ENCODE assay signal across 10 cellular contexts in genomic region chr10:12638103-12638502, GRCh38.
DNase-seq lines count a peak whose midpoint lies in the region; ATAC-seq, FAIRE-seq and TF ChIP-seq lines count a peak whose summit lies in the region.
"Had no signal": no experiment of that assay in that cellular context is flagged by ENCODE, and none has a peak within 500 bp of the region (broad histone marks: within the 10 kb centered on the region; RNA-seq: fewer than 3 reads in every experiment).

No MANE protein-coding gene starts in this region.

- H3K4me3 ChIP-seq in WERI-Rb-1 (ENCODE audit: low read depth, low read length): no peak overlapping the region
- H3K4me3 ChIP-seq in small intestine (ENCODE audit: low read depth in 1 of 2, low read length in 2 of 2): no peak overlapping the region
- no peak overlapping the region for H3K4me3 ChIP-seq in uterus

- no peaks in the 10 kb centered on the region for H3K36me3 Mint-ChIP-seq in activated CD8-positive, alpha-beta memory T cell treated with anti-CD3 and anti-CD28 coated beads, Interleukin-2, amount 10 ng/mL, durations not matched to agents 7 days and 5 days

- WGBS in small intestine, 3 donors: 13 to 44% (median 18%) methylated on average over 7 of the region's 7 CpGs

- H3K9me3 ChIP-seq in WERI-Rb-1 (ENCODE audit: severe bottlenecking) (no peaks in the 10 kb centered on the region), small intestine (ENCODE audit: control insufficient read depth, low read depth) (no peaks in the 10 kb centered on the region), uterus (no peaks in the 10 kb centered on the region)

- H3K4me3 Mint-ChIP-seq in activated CD8-positive, alpha-beta memory T cell treated with anti-CD3 and anti-CD28 coated beads, Interleukin-2, amount 10 ng/mL, durations not matched to agents 7 days and 5 days: no peak overlapping the region
- H3K4me3 Mint-ChIP-seq: endodermal cell, nephron had no signal

- H3K27ac Mint-ChIP-seq in activated CD8-positive, alpha-beta memory T cell treated with anti-CD3 and anti-CD28 coated beads, Interleukin-2, amount 10 ng/mL, durations not matched to agents 7 days and 5 days: no peak overlapping the region
- H3K27ac Mint-ChIP-seq: endodermal cell, nephron had no signal

- ATAC-seq in activated CD8-positive, alpha-beta memory T cell treated with anti-CD3 and anti-CD28 coated beads, Interleukin-2, amount 10 ng/mL, durations not matched to agents 7 days and 5 days: peak; percentile 45

- no peak for TF ChIP-seq POLR2A in uterus (IDR thresholded peaks at IDR 0.05)

- H3K27me3 ChIP-seq in WERI-Rb-1 (ENCODE audit: insufficient read depth, low read depth, severe bottlenecking): no peaks in the 10 kb centered on the region
- H3K27me3 ChIP-seq in small intestine (ENCODE audit: control insufficient read depth in 2 of 2, insufficient read depth in 2 of 2, low read length in 2 of 2): no peaks in the 10 kb centered on the region
- H3K27me3 ChIP-seq in uterus: no peaks in the 10 kb centered on the region

- TF ChIP-seq CTCF in WERI-Rb-1 (IDR thresholded peaks at IDR 0.05; ENCODE audit: low read depth, low read length) (no peak), uterus (IDR thresholded peaks at IDR 0.05) (no peak)

- H3K27me3 Mint-ChIP-seq in activated CD8-positive, alpha-beta memory T cell treated with anti-CD3 and anti-CD28 coated beads, Interleukin-2, amount 10 ng/mL, durations not matched to agents 7 days and 5 days: no peaks in the 10 kb centered on the region

- intact Hi-C loops in uterus (cut with DNase I; ENCODE audit: low total_unique reads): no loop called here

- H3K36me3 ChIP-seq in WERI-Rb-1 (no peaks in the 10 kb centered on the region), small intestine (ENCODE audit: control insufficient read depth in 2 of 2, insufficient read depth in 2 of 2, low read length in 2 of 2) (no peaks in the 10 kb centered on the region), uterus (no peaks in the 10 kb centered on the region)

- peaks cover 14% of the 10 kb centered on the region for H3K4me1 Mint-ChIP-seq in activated CD8-positive, alpha-beta memory T cell treated with anti-CD3 and anti-CD28 coated beads, Interleukin-2, amount 10 ng/mL, durations not matched to agents 7 days and 5 days

- CTCF ChIA-PET in activated CD8-positive, alpha-beta memory T cell treated with anti-CD3 and anti-CD28 coated beads, Interleukin-2, amount 10 ng/mL, durations not matched to agents 7 days and 5 days (lab: Charles Lee): interaction anchor here (2.5 kb wide), 1 partner anchor 18 kb away, joined by 13 read pairs; no protein-coding TSS in a partner anchor

- H3K4me1 ChIP-seq in small intestine (ENCODE audit: control insufficient read depth in 2 of 2, insufficient read depth in 1 of 2, low read depth in 1 of 2, low read length in 1 of 2) (peaks cover 0 to 3% of the 10 kb centered on the region in 2 donors), uterus (no peaks in the 10 kb centered on the region)

- FAIRE-seq in small intestine (lab: Jason Lieb, UNC): no peak

- no peaks in the 10 kb centered on the region for H3K9me3 Mint-ChIP-seq in activated CD8-positive, alpha-beta memory T cell treated with anti-CD3 and anti-CD28 coated beads, Interleukin-2, amount 10 ng/mL, durations not matched to agents 7 days and 5 days (ENCODE audit: low read depth)
- H3K9me3 Mint-ChIP-seq: endodermal cell, nephron had no signal

- peak; percentile 48 for DNase-seq in activated CD8-positive, alpha-beta memory T cell treated with anti-CD3 and anti-CD28 coated beads, Interleukin-2, amount 10 ng/mL, durations not matched to agents 7 days and 5 days
- no peak for DNase-seq in activated CD8-positive, alpha-beta memory T cell treated with anti-CD3 and anti-CD28 coated beads for 24 hours
- peak; percentile 98 for DNase-seq in NCI-H146 treated with DMSO at 0.1 percent for 48 hours (lab: John Stamatoyannopoulos, UW; ENCODE audit: unreplicated experiment)
- DNase-seq in WERI-Rb-1: peak; percentile 14
- DNase-seq in small intestine: peak; percentile 92
- DNase-seq in 8988T: no peak
- DNase-seq in uterus: no peak
- no peak for DNase-seq in globus pallidus (ENCODE audit: low spot score)
- DNase-seq: endodermal cell had no signal

- H3K27ac ChIP-seq in WERI-Rb-1 (no peak overlapping the region), small intestine (ENCODE audit: low read depth in 1 of 2, low read length in 1 of 2) (no peak overlapping the region), uterus (no peak overlapping the region)

Comparison
In these comparisons a context has a peak if more than half of its experiments do, and no peak if none do; other contexts are left out.
1. DNase-seq: peak in activated CD8-positive, alpha-beta memory T cell treated with anti-CD3 and anti-CD28 coated beads, Interleukin-2, amount 10 ng/mL, durations not matched to agents 7 days and 5 days (single experiment), NCI-H146 treated with DMSO at 0.1 percent for 48 hours (single experiment), WERI-Rb-1 (single experiment) and small intestine (single experiment); none in activated CD8-positive, alpha-beta memory T cell treated with anti-CD3 and anti-CD28 coated beads for 24 hours (single experiment), 8988T (single experiment), uterus (0 of 2) and globus pallidus (single experiment).